ENCODE assay signal across 11 cellular contexts in genomic region chr9:72952394-72952720, GRCh38. TPM values are rescaled to one million over a fixed set of nuclear protein-coding genes. Genes with fewer than 3 reads are reported as not detected.
DNase-seq lines count a peak whose midpoint lies in the region; ATAC-seq, FAIRE-seq and TF ChIP-seq lines count a peak whose summit lies in the region.
"Had no signal": no experiment of that assay in that cellular context is flagged by ENCODE, and none has a peak within 500 bp of the region (broad histone marks: within the 10 kb centered on the region; RNA-seq: fewer than 3 reads in every experiment).

No MANE protein-coding gene starts in this region.

- H3K27me3 ChIP-seq in gastroesophageal sphincter = no peaks in the 10 kb centered on the region

- no peaks in the 10 kb centered on the region for H4K20me1 ChIP-seq in OCI-LY7 (ENCODE audit: insufficient read depth, low read length)

- no TSS peak for BruUV-seq in OCI-LY7 (replicated peaks; lab: Mats Ljungman, UMichigan)

- ATAC-seq in A549 = no peak
- ATAC-seq in gastroesophageal sphincter = no peak
- no peak for ATAC-seq in HG03565 (IDR thresholded peaks at IDR 0.05; ENCODE audit: unreplicated experiment)
- no peak for ATAC-seq in GM18520 (IDR thresholded peaks at IDR 0.05; ENCODE audit: unreplicated experiment)

- FAIRE-seq in A549 (lab: Jason Lieb, UNC) = no peak

- peaks cover 23% of the 10 kb centered on the region for H3K4me1 ChIP-seq in A549
- H3K4me1 ChIP-seq in OCI-LY7 (ENCODE audit: insufficient read depth, low read length, poor library complexity, severe bottlenecking) = peaks cover 11% of the 10 kb centered on the region
- H3K4me1 ChIP-seq in gastroesophageal sphincter = peaks cover 0 to 40% (median 0%) of the 10 kb centered on the region in 3 donors

- 2% methylated on average over 4 of the region's 4 CpGs for WGBS in A549 (ENCODE audit: missing lambda C conversion rate)
- WGBS in gastroesophageal sphincter (ENCODE audit: low coverage in 1 of 2), 2 donors = 36 to 54% methylated on average over 4 of the region's 4 CpGs

- TF ChIP-seq EP300 in A549 (IDR thresholded peaks at IDR 0.05) (no peak), gastroesophageal sphincter (IDR thresholded peaks at IDR 0.05) (no peak)

- no peaks in the 10 kb centered on the region for H3K79me2 ChIP-seq in OCI-LY7 (ENCODE audit: insufficient read depth, low read depth, low read length)

- peak overlapping the region; percentile 90 to 91 for H3K27ac ChIP-seq in A549
- no peak overlapping the region for H3K27ac ChIP-seq in OCI-LY7 (ENCODE audit: low read depth, low read length, poor library complexity, severe bottlenecking)
- H3K27ac ChIP-seq in gastroesophageal sphincter = peak overlapping the region; percentile 20 to 70 (median 52)

- CTCF ChIA-PET in A549 (lab: Yijun Ruan, JAX) (interaction anchor here (0.9 to 3.5 kb wide), 6 partner anchors 16 to 130 kb away, joined by 3 to 25 read pairs (median 4); no protein-coding TSS in a partner anchor), OCI-LY7 (lab: Charles Lee; ENCODE audit: unreplicated experiment) (no interaction called here)

- no peak for TF ChIP-seq CTCF in A549 (IDR thresholded peaks at IDR 0.05)
- TF ChIP-seq CTCF in OCI-LY7 (conservative IDR thresholded peaks at IDR 0.05; ENCODE audit: low read length) = no peak
- TF ChIP-seq CTCF in gastroesophageal sphincter (IDR thresholded peaks at IDR 0.05) = no peak
- TF ChIP-seq CTCF in retinal pigment epithelial cell (conservative IDR thresholded peaks at IDR 0.05; ENCODE audit: low read depth, low read length) = no peak

- H2AFZ ChIP-seq in OCI-LY7 (ENCODE audit: low read length) = peak overlapping the region; percentile 70; the same call in 1 of the 2 replicates

- H3K4me2 ChIP-seq in A549 (peak overlapping the region; percentile 94), OCI-LY7 (ENCODE audit: low read length) (no peak overlapping the region)

- TF ChIP-seq RAD21 in A549 (conservative IDR thresholded peaks at IDR 0.05 in 1 of 2, IDR thresholded peaks at IDR 0.05 in 1 of 2) = no peak

- H3K9me3 ChIP-seq in A549 = no peaks in the 10 kb centered on the region
- no peaks in the 10 kb centered on the region for H3K9me3 ChIP-seq in OCI-LY7 (ENCODE audit: low read length)
- no peaks in the 10 kb centered on the region for H3K9me3 ChIP-seq in gastroesophageal sphincter

- POLR2A ChIA-PET in A549 (lab: Yijun Ruan, JAX) = interaction anchor here (0.7 to 5.8 kb wide), 12 partner anchors 9 to 121 kb away, joined by 3 to 77 read pairs (median 3); no protein-coding TSS in a partner anchor
- POLR2A ChIA-PET in OCI-LY7 (lab: Charles Lee) = interaction anchor here (0.7 kb wide), 1 partner anchor 21 kb away, joined by 3 read pairs; no protein-coding TSS in a partner anchor

- H3K9me2 ChIP-seq in OCI-LY7 (ENCODE audit: insufficient read depth, low read length) = no peaks in the 10 kb centered on the region

- TF ChIP-seq POLR2A in A549 (IDR thresholded peaks at IDR 0.05; ENCODE audit: low read length) (no peak), gastroesophageal sphincter (IDR thresholded peaks at IDR 0.05) (no peak)

- intact Hi-C loops in OCI-LY7 (cut with micrococcal nuclease; ENCODE audit: unreplicated experiment) = no loop called here

- DNase-seq in A549 (ENCODE audit: low read depth in 1 of 2, low spot score in 1 of 2) = peak in 1 of 2 experiments; percentile 38
- no peak for DNase-seq in OCI-LY7 (ENCODE audit: low spot score)
- no peak for DNase-seq in retinal pigment epithelial cell (ENCODE audit: low read depth)
- no peak for DNase-seq in NCI-H1694 treated with DMSO at 0.1 percent for 48 hours (lab: John Stamatoyannopoulos, UW)
- DNase-seq in NCI-H2196 (lab: John Stamatoyannopoulos, UW; ENCODE audit: unreplicated experiment) = no peak
- DNase-seq: islet precursor cell, NCI-H345, RPMI8226 had no signal

- H3K36me3 ChIP-seq in OCI-LY7 (ENCODE audit: insufficient read depth, low read length) = no peaks in the 10 kb centered on the region
- no peaks in the 10 kb centered on the region for H3K36me3 ChIP-seq in gastroesophageal sphincter

- H3K4me3 ChIP-seq in A549 (peak overlapping the region; percentile 67), OCI-LY7 (ENCODE audit: low read depth, low read length, poor library complexity, severe bottlenecking) (no peak overlapping the region), gastroesophageal sphincter (peak overlapping the region; percentile 45 to 53), retinal pigment epithelial cell (ENCODE audit: low read length) (peak overlapping the region; percentile 36)

TF ChIP-seq in A549, 52 proteins besides CTCF, POLR2A, EP300 and RAD21:
- TF ChIP-seq REST (IDR thresholded peaks at IDR 0.05) (peak; percentile 30; the same call in 1 of the 2 replicates), EHF (CRISPR knock-in tag; IDR thresholded peaks at IDR 0.05) (peak; percentile 86), TP53 (CRISPR knock-in tag; IDR thresholded peaks at IDR 0.05) (peak; percentile 42; the same call in 1 of the 2 replicates), USF2 (IDR thresholded peaks at IDR 0.05) (no peak), BCL3 (IDR thresholded peaks at IDR 0.05) (no peak), HDAC2 (IDR thresholded peaks at IDR 0.05) (no peak), HMGXB4 (CRISPR knock-in tag; IDR thresholded peaks at IDR 0.05; ENCODE audit: borderline replicate concordance) (0 out of 2 replicates have a peak, but pooled peaks have one; percentile 45), HOXA7 (CRISPR knock-in tag; IDR thresholded peaks at IDR 0.05) (peak; percentile 97; the same call in 1 of the 2 replicates), RARB (CRISPR knock-in tag; IDR thresholded peaks at IDR 0.05) (peak; percentile 88), FOSB (CRISPR knock-in tag; IDR thresholded peaks at IDR 0.05) (peak; percentile 95)

RNA-seq across cellular contexts. Expression of gene ALDH1A1, which starts 0.5 kb away (rescaled TPM):
- polyA plus RNA-seq in A549 (2011; rRNA removed) (6,119 and 8,617 TPM in 2 replicates), A549 (2017; fragmentation: RNase III; extraction: RNeasy Plus Mini Kit Qiagen cat#74134 plus additional on column Dnase treatment) (9,362 to 9,987 TPM (median 9,373 TPM) in 3 replicates)
- polyA plus RNA-seq in A549 (2012; cell fraction: cytosol; rRNA removed) = 2,623 and 3,095 TPM in 2 replicates
- polyA plus RNA-seq in A549 (2012; cell fraction: nucleus; rRNA removed) = 1,463 and 2,252 TPM in 2 replicates
- polyA minus RNA-seq in A549 (2011; rRNA and poly(A)+ RNA removed) = 2,553 and 2,631 TPM in 2 replicates
- total RNA-seq in OCI-LY7 (2014; rRNA removed; shearing (Covaris generic)) = not detected in 2 replicates
- total RNA-seq in OCI-LY7 (2022) (not detected in 2 replicates), gastroesophageal sphincter (100 to 1,000 TPM in 1 of 4 donors, 10 to 100 TPM in 3; 49.2 to 118 (median 83.9) TPM)

Comparison
In these comparisons a context has a peak if more than half of its experiments do, and no peak if none do; other contexts are left out.
1. RNA of gene ALDH1A1, which starts 0.5 kb away (total RNA-seq): 49.2 to 118 TPM in gastroesophageal sphincter; not detected in OCI-LY7; every median in the first group is over 10 times any median in the second.